ENCODE assay signal across 28 cellular contexts in genomic region chr4:74734995-74735394, GRCh38. TPM values are rescaled to one million over a fixed set of nuclear protein-coding genes. Genes with fewer than 3 reads are reported as not detected.
DNase-seq lines count a peak whose midpoint lies in the region; ATAC-seq, FAIRE-seq and TF ChIP-seq lines count a peak whose summit lies in the region.
"Had no signal": no experiment of that assay in that cellular context is flagged by ENCODE, and none has a peak within 500 bp of the region (broad histone marks: within the 10 kb centered on the region; RNA-seq: fewer than 3 reads in every experiment).

No MANE protein-coding gene starts in this region.

- H3K27me3 ChIP-seq in HepG2 (ENCODE audit: control insufficient read depth in 1 of 2, insufficient read depth in 2 of 2, low read length in 2 of 2) (no peaks in the 10 kb centered on the region), vagina (no peaks in the 10 kb centered on the region)
- H3K27me3 ChIP-seq: BE2C, BLaER1 had no signal

- H3K27ac ChIP-seq in kidney (ENCODE audit: low read depth in 2 of 2, low read length in 2 of 2), result no peak overlapping the region
- no peak overlapping the region for H3K27ac ChIP-seq in HepG2 (ENCODE audit: extremely low read length, insufficient read depth, low read length)
- no peak overlapping the region for H3K27ac ChIP-seq in vagina
- H3K27ac ChIP-seq: BLaER1 had no signal

- no peak overlapping the region for H2AFZ ChIP-seq in HepG2 (ENCODE audit: low read length)

- in situ Hi-C loops in HepG2 (cut with HindIII; ENCODE audit: extremely low pct_ligation_motif_present, low pct_unique_long_range_greater_than_20kb), result no loop called here

- no peak overlapping the region for H3K4me2 ChIP-seq in HepG2 (ENCODE audit: low read depth, low read length)
- H3K4me2 ChIP-seq: BLaER1 had no signal

- no TSS peak for BruUV-seq in HepG2 (replicated peaks; lab: Mats Ljungman, UMichigan)

- no peak overlapping the region for H3K4me3 ChIP-seq in kidney (ENCODE audit: low read length in 2 of 2)
- H3K4me3 ChIP-seq in HepG2 (replicated peaks in 1 of 3; ENCODE audit: insufficient read depth in 1 of 3, low read depth in 2 of 3, low read length in 3 of 3), result no peak overlapping the region
- no peak overlapping the region for H3K4me3 ChIP-seq in vagina
- H3K4me3 ChIP-seq: BLaER1, GM12878 had no signal

- H3K4me1 ChIP-seq in kidney (ENCODE audit: control insufficient read depth in 1 of 2, insufficient read depth in 1 of 2, low read depth in 1 of 2, low read length in 2 of 2) (no peaks in the 10 kb centered on the region), HepG2 (ENCODE audit: insufficient read depth, low read length) (no peaks in the 10 kb centered on the region), vagina (no peaks in the 10 kb centered on the region)
- H3K4me1 ChIP-seq: BE2C, BLaER1 had no signal

- H3K9ac ChIP-seq in kidney (ENCODE audit: low read length in 2 of 2), result no peak overlapping the region
- no peak overlapping the region for H3K9ac ChIP-seq in HepG2 (ENCODE audit: insufficient read depth, low read depth, low read length)
- H3K9ac ChIP-seq: BLaER1 had no signal

- no peak for TF ChIP-seq CTCF in kidney (IDR thresholded peaks at IDR 0.05; ENCODE audit: borderline replicate concordance, extremely low read depth, insufficient read depth)
- TF ChIP-seq CTCF in HepG2 (CRISPR knock-in tag; IDR thresholded peaks at IDR 0.05), result no peak
- TF ChIP-seq CTCF in vagina (IDR thresholded peaks at IDR 0.05), result no peak

- H3K79me2 ChIP-seq in HepG2 (ENCODE audit: insufficient read depth, low read length), result no peaks in the 10 kb centered on the region

- WGBS in HepG2 (ENCODE audit: low lambda C conversion rate), result 10% methylated on average over 2 of the region's 2 CpGs

- TF ChIP-seq POLR2A in HepG2 (IDR thresholded peaks at IDR 0.05; ENCODE audit: insufficient read depth in 1 of 2, low read depth in 2 of 2, low read length in 2 of 2) (no peak), vagina (IDR thresholded peaks at IDR 0.05) (no peak)

- CTCF ChIA-PET in HepG2 (lab: Yijun Ruan, JAX; ENCODE audit: low intra/inter-chr PET ratio, low total read pairs), result no interaction called here

- DNase-seq in kidney (peak; percentile 18), kidney tubule cell (ENCODE audit: low spot score) (peak; percentile 65), HepG2 (ENCODE audit: low spot score) (no peak), vagina (ENCODE audit: extremely low spot score in 2 of 2) (no peak), T-helper 9 cell (no peak)
- DNase-seq: 8988T; ACHN; BE2C; C1 segment of cervical spinal cord; CD4-positive, alpha-beta memory T cell; CD4-positive, CD25-positive, alpha-beta regulatory T cell; CD8-positive, alpha-beta memory T cell; COR-L47; DMS 273 treated with DMSO at 0.1 percent for 48 hours; DMS153; DMS53; DMS79; DND-41; EL; GDM1 had no signal

- no peak for ATAC-seq in HepG2
- ATAC-seq: GM12878 had no signal

- POLR2A ChIA-PET in HepG2 (lab: Yijun Ruan, JAX), result no interaction called here

- FAIRE-seq in kidney (lab: Jason Lieb, UNC), result no peak
- FAIRE-seq in HepG2 (lab: Jason Lieb, UNC), result no peak
- FAIRE-seq: A204.1, GM12878, GM12892, GM18507 had no signal

- TF ChIP-seq RAD21 in HepG2 (CRISPR knock-in tag; IDR thresholded peaks at IDR 0.05), result no peak

- intact Hi-C loops in kidney (cut with DNase I), result no loop called here
- intact Hi-C loops in HepG2 (cut with micrococcal nuclease; ENCODE audit: unreplicated experiment), result no loop called here
- intact Hi-C loops in vagina (cut with DNase I), result no loop called here

- H3K9me3 ChIP-seq in kidney (ENCODE audit: control insufficient read depth in 1 of 2, low read length in 2 of 2) (no peaks in the 10 kb centered on the region), HepG2 (ENCODE audit: low read length) (no peaks in the 10 kb centered on the region), vagina (no peaks in the 10 kb centered on the region)
- H3K9me3 ChIP-seq: BE2C, BLaER1 had no signal

- TF ChIP-seq EP300 in HepG2 (IDR thresholded peaks at IDR 0.05; ENCODE audit: low read depth in 2 of 2, low read length in 2 of 2), result no peak
- no peak for TF ChIP-seq EP300 in HepG2 (CRISPR knock-in tag; IDR thresholded peaks at IDR 0.05; ENCODE audit: borderline replicate concordance)

- H4K20me1 ChIP-seq in HepG2 (ENCODE audit: insufficient read depth, low read length), result no peaks in the 10 kb centered on the region
- H4K20me1 ChIP-seq: BLaER1 had no signal

- H3K36me3 ChIP-seq in kidney (ENCODE audit: control insufficient read depth in 1 of 2, insufficient read depth in 2 of 2, low read length in 2 of 2) (no peaks in the 10 kb centered on the region), HepG2 (replicated peaks in 1 of 2; ENCODE audit: control insufficient read depth in 1 of 2, insufficient read depth in 2 of 2, low read length in 2 of 2) (no peaks in the 10 kb centered on the region), vagina (no peaks in the 10 kb centered on the region)
- H3K36me3 ChIP-seq: BE2C, BLaER1 had no signal

TF ChIP-seq in HepG2, 621 proteins besides CTCF, POLR2A, EP300 and RAD21:
- no peak for TF ChIP-seq FOXA3 (CRISPR knock-in tag; IDR thresholded peaks at IDR 0.05)

RNA-seq across cellular contexts. Expression of gene BTC, which starts 59.3 kb away (rescaled TPM):
- total RNA-seq in kidney, result 6.0 TPM
- polyA plus RNA-seq in kidney (ENCODE audit: insufficient read depth, low read depth, low replicate concordance), result 6.0 TPM
- not detected in 2 replicates for total RNA-seq in HepG2 (2016; rRNA removed; fragmentation: Illumina TruSeq; extraction: Trizol)
- not detected in 2 replicates for total RNA-seq in HepG2 (2016; cell fraction: cytosol; rRNA removed; fragmentation: Illumina TruSeq; extraction: Trizol; ENCODE audit: low read depth)
- total RNA-seq in HepG2 (2016; cell fraction: insoluble cytoplasmic fraction; rRNA removed; fragmentation: Illumina TruSeq; extraction: Trizol), result not detected in 2 replicates
- not detected in 2 replicates for total RNA-seq in HepG2 (2016; cell fraction: membrane; rRNA removed; fragmentation: Illumina TruSeq; extraction: Trizol)
- total RNA-seq in HepG2 (2016; cell fraction: nucleus; rRNA removed; fragmentation: Illumina TruSeq; extraction: Trizol), result not detected in 2 replicates
- polyA plus RNA-seq in HepG2 (2011; rRNA removed), result not detected in 2 replicates
- polyA plus RNA-seq in HepG2 (2011; cell fraction: cytosol; rRNA removed), result not detected in 2 replicates
- not detected in 2 replicates for polyA plus RNA-seq in HepG2 (2011; cell fraction: nucleus; rRNA removed)
- polyA plus RNA-seq in HepG2 (2012), result not detected in 2 replicates
- not detected in 2 replicates for polyA plus RNA-seq in HepG2 (2016; cell fraction: cytosol; fragmentation: Illumina TruSeq; extraction: Trizol; ENCODE audit: low read depth)
- polyA plus RNA-seq in HepG2 (2016; cell fraction: insoluble cytoplasmic fraction; fragmentation: Illumina TruSeq; extraction: Trizol; ENCODE audit: low read depth), result not detected in 2 replicates
- polyA plus RNA-seq in HepG2 (2016; cell fraction: membrane; fragmentation: Illumina TruSeq; extraction: Trizol; ENCODE audit: low read depth), result not detected in 2 replicates
- polyA plus RNA-seq in HepG2 (2016; cell fraction: nucleus; fragmentation: Illumina TruSeq; extraction: Trizol; ENCODE audit: insufficient read depth, low read depth), result not detected in 2 replicates
- not detected in 2 replicates for polyA minus RNA-seq in HepG2 (2011; rRNA and poly(A)+ RNA removed; ENCODE audit: low replicate concordance)
- polyA minus RNA-seq in HepG2 (2011; cell fraction: cytosol; rRNA and poly(A)+ RNA removed), result not detected in 2 replicates
- not detected in 2 replicates for polyA minus RNA-seq in HepG2 (2011; cell fraction: nucleus; rRNA and poly(A)+ RNA removed)
- 0.74 TPM for total RNA-seq in vagina
- total RNA-seq: CD4-positive, alpha-beta memory T cell; CD4-positive, CD25-positive, alpha-beta regulatory T cell; CD8-positive, alpha-beta memory T cell; G401; GM12878 had no signal
- polyA plus RNA-seq: AG04450; CD14-positive monocyte; CD4-positive, alpha-beta memory T cell; CD4-positive, CD25-positive, alpha-beta regulatory T cell; CD8-positive, alpha-beta memory T cell; GM12878 had no signal

Comparison
In these comparisons a context has a peak if more than half of its experiments do, and no peak if none do; other contexts are left out.
1. DNase-seq: peak in kidney (single experiment) and kidney tubule cell (single experiment); none in HepG2 (single experiment), vagina (0 of 2) and T-helper 9 cell (single experiment).